ENCODE assay signal across 16 cellular contexts in the genomic region with DNA sequence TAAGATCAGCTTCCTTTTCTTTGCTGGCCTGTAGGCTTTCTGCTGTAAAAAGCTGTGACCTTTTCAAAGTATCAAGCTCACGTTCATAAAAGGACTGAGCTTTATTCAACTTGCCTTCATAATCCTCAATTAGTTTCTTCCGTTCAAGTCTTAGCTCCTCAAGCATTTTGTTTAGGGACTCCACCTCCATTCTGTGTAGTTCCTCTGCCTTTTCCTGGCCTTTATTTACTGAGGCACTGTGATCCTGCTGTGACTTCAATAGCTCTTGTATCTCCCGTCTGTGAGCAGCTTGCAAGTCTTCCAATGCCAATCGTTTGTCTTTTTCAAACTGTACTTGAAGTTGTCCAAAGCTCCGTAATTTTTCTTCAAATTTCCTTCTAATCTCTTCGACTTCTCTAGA.
"Had no signal": no experiment of that assay in that cellular context is flagged by ENCODE, and none has a peak within 500 bp of the region (broad histone marks: within the 10 kb centered on the region; RNA-seq: fewer than 3 reads in every experiment).

No MANE protein-coding gene starts in this region.

- H3K4me1 ChIP-seq: parathyroid adenoma, stomach had no signal

- H2AFZ ChIP-seq: parathyroid adenoma had no signal

- H3K4me3 ChIP-seq: stomach had no signal

- H3K27me3 ChIP-seq: brain microvascular endothelial cell, stomach had no signal

- H3K9ac ChIP-seq: parathyroid adenoma had no signal

- H3K4me3 Mint-ChIP-seq: activated CD4-positive, alpha-beta memory T cell treated with anti-CD3 and anti-CD28 coated beads, Interleukin-2, amount 10 ng/mL, durations not matched to agents 7 days and 5 days; activated CD4-positive, alpha-beta T cell treated with anti-CD3 and anti-CD28 coated beads for 36 hours; activated naive CD8-positive, alpha-beta T cell treated with anti-CD3 and anti-CD28 coated beads for 36 hours; activated T-cell treated with anti-CD3 and anti-CD28 coated beads, Interleukin-2, amount 50 U/mL, for 72 hours; effector memory CD8-positive, alpha-beta T cell; memory B cell had no signal

- H3K27ac ChIP-seq: brain microvascular endothelial cell, parathyroid adenoma, stomach, VCaP had no signal

- H3K9me3 Mint-ChIP-seq: activated CD4-positive, alpha-beta memory T cell treated with anti-CD3 and anti-CD28 coated beads, Interleukin-2, amount 10 ng/mL, durations not matched to agents 7 days and 5 days; activated naive CD8-positive, alpha-beta T cell treated with anti-CD3 and anti-CD28 coated beads for 36 hours; activated T-cell treated with anti-CD3 and anti-CD28 coated beads, Interleukin-2, amount 50 U/mL, for 72 hours; effector memory CD8-positive, alpha-beta T cell; memory B cell had no signal

- H3K36me3 ChIP-seq: brain microvascular endothelial cell had no signal

- H3K27ac Mint-ChIP-seq: activated CD4-positive, alpha-beta memory T cell treated with anti-CD3 and anti-CD28 coated beads, Interleukin-2, amount 10 ng/mL, durations not matched to agents 7 days and 5 days; activated CD4-positive, alpha-beta T cell treated with anti-CD3 and anti-CD28 coated beads for 36 hours; activated naive CD8-positive, alpha-beta T cell treated with anti-CD3 and anti-CD28 coated beads for 36 hours; activated T-cell treated with anti-CD3 and anti-CD28 coated beads, Interleukin-2, amount 50 U/mL, for 72 hours; effector memory CD8-positive, alpha-beta T cell; memory B cell had no signal

- DNase-seq: activated CD4-positive, alpha-beta memory T cell treated with anti-CD3 and anti-CD28 coated beads, Interleukin-2, amount 10 ng/mL, durations not matched to agents 7 days and 5 days; activated CD4-positive, alpha-beta T cell treated with anti-CD3 and anti-CD28 coated beads for 36 hours; activated CD8-positive, alpha-beta memory T cell treated with anti-CD3 and anti-CD28 coated beads, Interleukin-2, amount 50 U/mL, for 4 hours; activated gamma-delta T cell treated with Interleukin-2 at 50 U/mL for 16 hours; activated naive CD8-positive, alpha-beta T cell treated with anti-CD3 and anti-CD28 coated beads for 36 hours; activated T-cell treated with anti-CD3 and anti-CD28 coated beads, Interleukin-2, amount 50 U/mL, for 72 hours; brain microvascular endothelial cell; effector memory CD8-positive, alpha-beta T cell; islet precursor cell; stimulated activated CD4-positive, alpha-beta T cell treated with anti-CD3 and anti-CD28 coated beads, Interleukin-4, amount 100 ng/mL, for 4 hours; stomach; T-helper 9 cell had no signal

- H3K36me3 Mint-ChIP-seq: activated naive CD8-positive, alpha-beta T cell treated with anti-CD3 and anti-CD28 coated beads for 36 hours; memory B cell had no signal

- H3K27me3 Mint-ChIP-seq: activated CD4-positive, alpha-beta memory T cell treated with anti-CD3 and anti-CD28 coated beads, Interleukin-2, amount 10 ng/mL, durations not matched to agents 7 days and 5 days; activated CD4-positive, alpha-beta T cell treated with anti-CD3 and anti-CD28 coated beads for 36 hours; activated naive CD8-positive, alpha-beta T cell treated with anti-CD3 and anti-CD28 coated beads for 36 hours had no signal

- H3K79me2 ChIP-seq: parathyroid adenoma had no signal

- H3K4me1 Mint-ChIP-seq: memory B cell had no signal

- ATAC-seq: activated CD4-positive, alpha-beta T cell treated with anti-CD3 and anti-CD28 coated beads for 36 hours; activated T-cell treated with anti-CD3 and anti-CD28 coated beads, Interleukin-2, amount 50 U/mL, for 72 hours; effector memory CD8-positive, alpha-beta T cell; left lobe of liver had no signal

- H3K9me3 ChIP-seq: stomach had no signal
